8 cellular contexts compared by ENCODE assay signal in the genomic region with DNA sequence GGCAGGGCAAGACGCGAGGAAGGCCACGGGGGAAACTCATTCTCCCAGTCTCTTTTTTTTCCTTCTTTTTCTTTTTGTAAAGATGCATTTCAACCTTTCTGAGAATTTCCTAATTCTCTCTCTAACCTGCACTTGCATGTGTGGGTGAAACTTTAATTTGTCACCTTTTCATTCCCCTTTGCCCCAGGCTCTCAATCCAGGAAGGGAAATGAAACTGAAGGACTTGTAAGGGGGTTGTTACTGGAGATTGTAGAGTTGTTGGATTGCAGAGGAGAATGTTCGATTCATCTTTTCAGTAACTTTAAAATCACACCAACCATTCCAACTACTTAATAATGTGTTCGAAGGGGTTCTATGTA. TPM values are rescaled to one million over a fixed set of nuclear protein-coding genes. Genes with fewer than 3 reads are reported as not detected.
A peak's percentile ranks its signal among the peaks of the same experiment; 100 is the strongest.
DNase-seq lines count a peak whose midpoint lies in the region; ATAC-seq, FAIRE-seq and TF ChIP-seq lines count a peak whose summit lies in the region.
"Not testable (repeated sequence)": the region's sequence is repeated elsewhere in the genome, so short reads cannot be mapped to it uniquely, and the experiment has no call there.

No MANE protein-coding gene starts in this region.

- peaks cover 30% of the 10 kb centered on the region for H3K36me3 Mint-ChIP-seq in activated B cell treated with CpG ODN at 0.5 μM for 24 hours (ENCODE audit: low read depth)

- FAIRE-seq in A549 (lab: Jason Lieb, UNC), result peak; percentile 51
- FAIRE-seq in GM12892 (lab: Jason Lieb, UNC), result peak; percentile 76

- peak overlapping the region; percentile 83 for H3K9ac ChIP-seq in mammary epithelial cell (ENCODE audit: insufficient read depth, low read length)
- peak overlapping the region; percentile 65 to 79 for H3K9ac ChIP-seq in mucosa of rectum (ENCODE audit: low read depth in 1 of 2, low read length in 2 of 2)

- H2AFZ ChIP-seq in mammary epithelial cell (ENCODE audit: low read depth, low read length), result peak overlapping the region; percentile 69

- dilution Hi-C loops in mammary epithelial cell (cut with HindIII; ENCODE audit: low sequenced_read_pairs), result not testable (repeated sequence)

- peak overlapping the region; percentile 90 for H3K27ac Mint-ChIP-seq in activated B cell treated with CpG ODN at 0.5 μM for 24 hours

- peaks cover 16% of the 10 kb centered on the region for H3K4me1 ChIP-seq in A549
- H3K4me1 ChIP-seq in mammary epithelial cell (ENCODE audit: insufficient read depth, low read length); cardiac muscle cell (ENCODE audit: low read depth); mucosa of rectum (ENCODE audit: control insufficient read depth in 2 of 2, insufficient read depth in 2 of 2, low read length in 2 of 2): not testable (repeated sequence)

- not testable (repeated sequence) for H3K9me3 Mint-ChIP-seq in activated B cell treated with CpG ODN at 0.5 μM for 24 hours

- TSS peak; percentile 17 for BruUV-seq in mammary epithelial cell (replicated peaks; lab: Mats Ljungman, UMichigan)

- 0% methylated on average over 5 of the region's 5 CpGs for WGBS in A549 (ENCODE audit: missing lambda C conversion rate)
- WGBS in mammary epithelial cell (ENCODE audit: low coverage, missing lambda C conversion rate), result 0% methylated on average over 5 of the region's 5 CpGs

- H3K36me3 ChIP-seq in mammary epithelial cell (ENCODE audit: insufficient read depth, low read length); cardiac muscle cell; mucosa of rectum (ENCODE audit: control insufficient read depth in 2 of 2, insufficient read depth in 2 of 2, low read length in 2 of 2): not testable (repeated sequence)

- H3K4me1 Mint-ChIP-seq in activated B cell treated with CpG ODN at 0.5 μM for 24 hours, result peaks cover 41% of the 10 kb centered on the region

- CTCF ChIA-PET in A549 (lab: Yijun Ruan, JAX); activated B cell treated with CpG ODN at 0.5 μM for 24 hours (lab: Charles Lee); mammary epithelial cell (lab: Charles Lee; ENCODE audit: low non-redundant PET): not testable (repeated sequence)

- TF ChIP-seq CTCF in A549 (IDR thresholded peaks at IDR 0.05); activated B cell treated with CpG ODN at 0.5 μM for 24 hours (IDR thresholded peaks at IDR 0.05); mammary epithelial cell (conservative IDR thresholded peaks at IDR 0.05 in 1 of 2, IDR thresholded peaks at IDR 0.05 in 1 of 2; ENCODE audit: extremely low read depth in 1 of 2, insufficient read depth in 1 of 2, low read depth in 1 of 2, low read length in 2 of 2); cardiac muscle cell (IDR thresholded peaks at IDR 0.05; ENCODE audit: low read depth, low read length): not testable (repeated sequence)

- H4K20me1 ChIP-seq in mammary epithelial cell (ENCODE audit: insufficient read depth, low read length), result not testable (repeated sequence)

- H3K27me3 Mint-ChIP-seq in activated B cell treated with CpG ODN at 0.5 μM for 24 hours, result not testable (repeated sequence)

- not testable (repeated sequence) for H3K27me3 ChIP-seq in mammary epithelial cell (ENCODE audit: insufficient read depth, low read length); cardiac muscle cell; mucosa of rectum (ENCODE audit: control insufficient read depth in 2 of 2, insufficient read depth in 2 of 2, low read length in 2 of 2)

- TF ChIP-seq EP300 in A549 (IDR thresholded peaks at IDR 0.05), result not testable (repeated sequence)

- H3K4me3 ChIP-seq in A549, result peak overlapping the region; percentile 99
- H3K4me3 ChIP-seq in mammary epithelial cell (replicated peaks in 1 of 3; ENCODE audit: insufficient read depth in 1 of 3, low read depth in 2 of 3, low read length in 3 of 3), result peak overlapping the region; percentile 59 to 83 (median 66)
- H3K4me3 ChIP-seq in cardiac muscle cell, result peak overlapping the region; percentile 93
- peak overlapping the region; percentile 63 to 76 for H3K4me3 ChIP-seq in mucosa of rectum (ENCODE audit: low read length in 2 of 2)
- H3K4me3 ChIP-seq in skin epidermis, result peak overlapping the region; percentile 63 to 91 (median 78)

- not testable (repeated sequence) for DNase-seq in A549 (ENCODE audit: low read depth in 1 of 2, low spot score in 1 of 2); GM12892 (ENCODE audit: insufficient read length); activated B cell treated with CpG ODN at 0.5 μM for 24 hours; mammary epithelial cell; cardiac muscle cell (ENCODE audit: low read depth in 1 of 2, low spot score in 1 of 2)
- peak; percentile 21 for DNase-seq in NCI-H510A treated with DMSO at 0.1 percent for 48 hours (lab: John Stamatoyannopoulos, UW)

- peak overlapping the region; percentile 86 for H3K4me3 Mint-ChIP-seq in activated B cell treated with CpG ODN at 0.5 μM for 24 hours

- H3K79me2 ChIP-seq in mammary epithelial cell (ENCODE audit: insufficient read depth, low read length), result peaks cover 70% of the 10 kb centered on the region

- not testable (repeated sequence) for TF ChIP-seq RAD21 in A549 (conservative IDR thresholded peaks at IDR 0.05 in 1 of 2, IDR thresholded peaks at IDR 0.05 in 1 of 2)

- POLR2A ChIA-PET in A549 (lab: Yijun Ruan, JAX); activated B cell treated with CpG ODN at 0.5 μM for 24 hours (lab: Charles Lee): not testable (repeated sequence)

- peak overlapping the region; percentile 97 to 99 for H3K27ac ChIP-seq in A549
- H3K27ac ChIP-seq in mammary epithelial cell (ENCODE audit: insufficient read depth, low read depth, low read length), result peak overlapping the region; percentile 68
- H3K27ac ChIP-seq in cardiac muscle cell, result peak overlapping the region; percentile 100
- H3K27ac ChIP-seq in mucosa of rectum (ENCODE audit: low read depth in 2 of 2, low read length in 2 of 2), result peak overlapping the region; percentile 83 to 89
- peak overlapping the region; percentile 86 to 100 (median 97) for H3K27ac ChIP-seq in skin epidermis

- H3K4me2 ChIP-seq in A549 (peak overlapping the region; percentile 90), mammary epithelial cell (ENCODE audit: insufficient read depth, low read depth, low read length) (peak overlapping the region; percentile 82)

- not testable (repeated sequence) for TF ChIP-seq POLR2A in A549 (IDR thresholded peaks at IDR 0.05; ENCODE audit: low read length); GM12892 (IDR thresholded peaks at IDR 0.05; ENCODE audit: low read depth, low read length)

- intact Hi-C loops in activated B cell treated with CpG ODN at 0.5 μM for 24 hours (cut with micrococcal nuclease), result loop anchor here (2.0 to 10.0 kb wide), 2 partner anchors 57 to 485 kb away; a partner anchor contains a TSS
- intact Hi-C loops in mammary epithelial cell (cut with micrococcal nuclease), result not testable (repeated sequence)

- not testable (repeated sequence) for H3K9me3 ChIP-seq in A549; mammary epithelial cell (replicated peaks; ENCODE audit: insufficient read depth, low read length); cardiac muscle cell (ENCODE audit: low read depth); mucosa of rectum (ENCODE audit: control insufficient read depth in 2 of 2, low read length in 2 of 2)

- in situ Hi-C loops in mammary epithelial cell (cut with MboI; ENCODE audit: low sequenced_read_pairs in 2 of 2), result not testable (repeated sequence)

- ATAC-seq in A549; activated B cell treated with CpG ODN at 0.5 μM for 24 hours (ENCODE audit: low read depth): not testable (repeated sequence)

RNA-seq across cellular contexts. Expression of a gene that starts 1.2 kb away (rescaled TPM):
- 68.7 and 68.8 TPM in 2 replicates for polyA plus RNA-seq in A549 (2011; rRNA removed)
- polyA plus RNA-seq in A549 (2012; cell fraction: cytosol; rRNA removed), result 28.3 and 31.7 TPM in 2 replicates
- 19.0 and 25.8 TPM in 2 replicates for polyA plus RNA-seq in A549 (2012; cell fraction: nucleus; rRNA removed)
- polyA plus RNA-seq in A549 (2017; fragmentation: RNase III; extraction: RNeasy Plus Mini Kit Qiagen cat#74134 plus additional on column Dnase treatment), result 26.7 to 33.0 TPM (median 30.4 TPM) in 3 replicates
- polyA minus RNA-seq in A549 (2011; rRNA and poly(A)+ RNA removed), result 121 and 153 TPM in 2 replicates
- polyA plus RNA-seq in GM12892 (2012; ENCODE audit: missing spikeins), result 23.6 TPM
- total RNA-seq in activated B cell treated with CpG ODN at 0.5 μM for 24 hours, result 54.6 and 57.0 TPM in 2 replicates
- total RNA-seq in mammary epithelial cell, result 10 to 100 TPM; 39.6 to 41.8 TPM
- polyA plus RNA-seq in mammary epithelial cell, result 28.6 TPM
- 9.6 TPM for polyA minus RNA-seq in mammary epithelial cell
- 27.1 and 43.1 TPM in 2 replicates for total RNA-seq in cardiac muscle cell
- 36.8 and 37.9 TPM in 2 replicates for polyA plus RNA-seq in cardiac muscle cell

RNA-seq across cellular contexts. Expression of a gene that starts 56.2 kb away (rescaled TPM):
- 33.3 and 38.2 TPM in 2 replicates for polyA plus RNA-seq in A549 (2011; rRNA removed)
- 15.3 and 16.6 TPM in 2 replicates for polyA plus RNA-seq in A549 (2012; cell fraction: cytosol; rRNA removed)
- polyA plus RNA-seq in A549 (2012; cell fraction: nucleus; rRNA removed), result 7.3 and 9.5 TPM in 2 replicates
- polyA plus RNA-seq in A549 (2017; fragmentation: RNase III; extraction: RNeasy Plus Mini Kit Qiagen cat#74134 plus additional on column Dnase treatment), result 22.8 to 25.0 TPM (median 23.5 TPM) in 3 replicates
- polyA minus RNA-seq in A549 (2011; rRNA and poly(A)+ RNA removed), result 16.6 and 19.1 TPM in 2 replicates
- 19.3 TPM for polyA plus RNA-seq in GM12892 (2012; ENCODE audit: missing spikeins)
- total RNA-seq in activated B cell treated with CpG ODN at 0.5 μM for 24 hours, result 21.2 and 23.1 TPM in 2 replicates
- total RNA-seq in mammary epithelial cell, result 10 to 100 TPM; 26.7 to 26.8 TPM
- polyA plus RNA-seq in mammary epithelial cell, result 15.1 TPM
- polyA minus RNA-seq in mammary epithelial cell, result 23.7 TPM
- total RNA-seq in cardiac muscle cell, result 17.4 and 26.1 TPM in 2 replicates
- 24.2 and 30.8 TPM in 2 replicates for polyA plus RNA-seq in cardiac muscle cell
